In the genomic region with DNA sequence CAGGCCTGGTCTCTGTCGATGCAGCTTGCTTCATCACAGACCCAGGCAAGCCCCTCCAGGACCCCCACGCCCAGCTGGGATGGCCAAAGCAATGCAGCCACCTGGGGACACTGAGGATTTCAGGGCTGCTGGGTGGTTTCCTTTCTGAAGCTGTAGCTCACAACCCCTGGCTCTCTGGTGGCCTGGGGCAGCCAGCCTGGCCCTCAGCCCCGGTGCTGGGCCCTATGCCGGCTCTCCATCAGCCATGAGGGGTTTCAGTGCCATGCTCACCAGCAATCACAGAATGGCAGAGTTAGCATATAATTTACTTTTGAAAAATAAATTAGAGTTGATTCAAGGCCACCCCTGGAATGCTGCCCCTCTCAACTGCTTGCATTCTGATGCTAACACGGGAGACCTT, we compare ENCODE assay signal across 27 cellular contexts.
"Had no signal": no experiment of that assay in that cellular context is flagged by ENCODE, and none has a peak within 500 bp of the region (broad histone marks: within the 10 kb centered on the region; RNA-seq: fewer than 3 reads in every experiment).

No MANE protein-coding gene starts in this region.

- H3K9me3 Mint-ChIP-seq: stimulated activated effector memory CD8-positive, alpha-beta T cell treated with anti-CD3 and anti-CD28 coated beads, Interleukin-12 subunit alpha, Interleukin-12 subunit beta, amount 100 ng/mL, for 72 hours; stimulated activated memory B cell treated with anti-CD40 and anti-IgM and Interleukin-4, amounts not matched to agents 10 μg/mL and 1 μg/mL and 100 μg/mL, for 72 hours; stimulated activated naive B cell treated with anti-CD40 and anti-IgM and Interleukin-4, amounts not matched to agents 10 μg/mL and 1 μg/mL and 100 μg/mL, for 72 hours; stimulated activated naive CD8-positive, alpha-beta T cell treated with anti-CD3 and anti-CD28 coated beads, Interleukin-15, amount 100 ng/mL, for 72 hours; stimulated activated naive CD8-positive, alpha-beta T cell treated with anti-CD3 and anti-CD28 coated beads, Interleukin-15, Interleukin-2, amounts not matched to agents 100 ng/mL and 50 ng/mL, for 24 hours; type B pancreatic cell had no signal

- H3K27me3 Mint-ChIP-seq: stimulated activated naive CD8-positive, alpha-beta T cell treated with anti-CD3 and anti-CD28 coated beads, Interleukin-15, amount 100 ng/mL, for 72 hours; stimulated activated naive CD8-positive, alpha-beta T cell treated with anti-CD3 and anti-CD28 coated beads, Interleukin-15, Interleukin-2, amounts not matched to agents 100 ng/mL and 50 ng/mL, for 24 hours had no signal

- H3K4me1 ChIP-seq: stomach, thyroid gland, tibial nerve, transverse colon, upper lobe of left lung, upper lobe of right lung, uterus, vagina had no signal

- H3K36me3 Mint-ChIP-seq: stimulated activated effector memory CD8-positive, alpha-beta T cell treated with anti-CD3 and anti-CD28 coated beads, Interleukin-12 subunit alpha, Interleukin-12 subunit beta, amount 100 ng/mL, for 72 hours; stimulated activated memory B cell treated with anti-CD40 and anti-IgM and Interleukin-4, amounts not matched to agents 10 μg/mL and 1 μg/mL and 100 μg/mL, for 72 hours; stimulated activated naive B cell treated with anti-CD40 and anti-IgM and Interleukin-4, amounts not matched to agents 10 μg/mL and 1 μg/mL and 100 μg/mL, for 72 hours; type B pancreatic cell had no signal

- H3K9me3 ChIP-seq: stomach, suprapubic skin, testis, thoracic aorta, thyroid gland, tibial artery, tibial nerve, transverse colon, upper lobe of left lung, upper lobe of right lung, uterus, vagina had no signal

- H3K27me3 ChIP-seq: suprapubic skin, testis, thyroid gland, tibial artery, tibial nerve, transverse colon, upper lobe of left lung, uterus, vagina had no signal

- H3K27ac Mint-ChIP-seq: stimulated activated effector memory CD8-positive, alpha-beta T cell treated with anti-CD3 and anti-CD28 coated beads, Interleukin-12 subunit alpha, Interleukin-12 subunit beta, amount 100 ng/mL, for 72 hours; stimulated activated memory B cell treated with anti-CD40 and anti-IgM and Interleukin-4, amounts not matched to agents 10 μg/mL and 1 μg/mL and 100 μg/mL, for 72 hours; stimulated activated naive B cell treated with anti-CD40 and anti-IgM and Interleukin-4, amounts not matched to agents 10 μg/mL and 1 μg/mL and 100 μg/mL, for 72 hours; stimulated activated naive CD8-positive, alpha-beta T cell treated with anti-CD3 and anti-CD28 coated beads, Interleukin-15, Interleukin-2, amounts not matched to agents 100 ng/mL and 50 ng/mL, for 24 hours; type B pancreatic cell had no signal

- H3K4me3 ChIP-seq: stomach, suprapubic skin, testis, thoracic aorta, thyroid gland, tibial artery, tibial nerve, transverse colon, upper lobe of left lung, upper lobe of right lung, uterus, vagina had no signal

- DNase-seq: stimulated activated CD4-positive, alpha-beta T cell treated with anti-CD3 and anti-CD28 coated beads, Interleukin-2, amount 100 ng/mL, for 48 hours; stimulated activated CD4-positive, alpha-beta T cell treated with anti-CD3 and anti-CD28 coated beads, Interleukin-4, amount 100 ng/mL, for 1 hour; stimulated activated CD4-positive, alpha-beta T cell treated with anti-CD3 and anti-CD28 coated beads, Interleukin-4, amount 100 ng/mL, for 24 hours; stimulated activated CD4-positive, alpha-beta T cell treated with anti-CD3 and anti-CD28 coated beads, Interleukin-4, amount 100 ng/mL, for 4 hours; stimulated activated CD8-positive, alpha-beta memory T cell treated with anti-CD3 and anti-CD28 coated beads, Interleukin-4, amount 100 ng/mL, for 48 hours; stimulated activated naive B cell treated with anti-CD40 and anti-IgM and Interleukin-4, amounts not matched to agents 10 μg/mL and 1 μg/mL and 100 μg/mL, for 72 hours; stimulated activated naive CD4-positive, alpha-beta T cell treated with Interleukin-2 at 50 U/mL for 16 hours; stimulated activated naive CD8-positive, alpha-beta T cell treated with anti-CD3 and anti-CD28 coated beads, Interleukin-15, amount 100 ng/mL, for 72 hours; stimulated activated naive CD8-positive, alpha-beta T cell treated with anti-CD3 and anti-CD28 coated beads, Interleukin-15, Interleukin-2, amounts not matched to agents 100 U/mL and 50 U/mL, for 24 hours; stomach; substantia nigra; testis; thyroid gland; tibial artery; transverse colon; trophoblast cell; upper lobe of left lung; upper lobe of right lung; uterus had no signal

- H3K27ac ChIP-seq: stomach, suprapubic skin, testis, thoracic aorta, thyroid gland, tibial artery, tibial nerve, transverse colon, upper lobe of left lung, upper lobe of right lung, uterus, vagina had no signal

- H3K36me3 ChIP-seq: stomach, suprapubic skin, thoracic aorta, thyroid gland, tibial artery, tibial nerve, transverse colon, upper lobe of left lung, upper lobe of right lung, uterus, vagina had no signal

- H3K4me3 Mint-ChIP-seq: stimulated activated effector memory CD8-positive, alpha-beta T cell treated with anti-CD3 and anti-CD28 coated beads, Interleukin-12 subunit alpha, Interleukin-12 subunit beta, amount 100 ng/mL, for 72 hours; stimulated activated memory B cell treated with anti-CD40 and anti-IgM and Interleukin-4, amounts not matched to agents 10 μg/mL and 1 μg/mL and 100 μg/mL, for 72 hours; stimulated activated naive B cell treated with anti-CD40 and anti-IgM and Interleukin-4, amounts not matched to agents 10 μg/mL and 1 μg/mL and 100 μg/mL, for 72 hours; stimulated activated naive CD8-positive, alpha-beta T cell treated with anti-CD3 and anti-CD28 coated beads, Interleukin-15, amount 100 ng/mL, for 72 hours; stimulated activated naive CD8-positive, alpha-beta T cell treated with anti-CD3 and anti-CD28 coated beads, Interleukin-15, Interleukin-2, amounts not matched to agents 100 ng/mL and 50 ng/mL, for 24 hours; type B pancreatic cell had no signal

- H3K4me1 Mint-ChIP-seq: stimulated activated effector memory CD8-positive, alpha-beta T cell treated with anti-CD3 and anti-CD28 coated beads, Interleukin-12 subunit alpha, Interleukin-12 subunit beta, amount 100 ng/mL, for 72 hours; stimulated activated memory B cell treated with anti-CD40 and anti-IgM and Interleukin-4, amounts not matched to agents 10 μg/mL and 1 μg/mL and 100 μg/mL, for 72 hours; stimulated activated naive B cell treated with anti-CD40 and anti-IgM and Interleukin-4, amounts not matched to agents 10 μg/mL and 1 μg/mL and 100 μg/mL, for 72 hours; stimulated activated naive CD8-positive, alpha-beta T cell treated with anti-CD3 and anti-CD28 coated beads, Interleukin-15, amount 100 ng/mL, for 72 hours had no signal
